ENCODE assay signal across 20 cellular contexts in the genomic region with DNA sequence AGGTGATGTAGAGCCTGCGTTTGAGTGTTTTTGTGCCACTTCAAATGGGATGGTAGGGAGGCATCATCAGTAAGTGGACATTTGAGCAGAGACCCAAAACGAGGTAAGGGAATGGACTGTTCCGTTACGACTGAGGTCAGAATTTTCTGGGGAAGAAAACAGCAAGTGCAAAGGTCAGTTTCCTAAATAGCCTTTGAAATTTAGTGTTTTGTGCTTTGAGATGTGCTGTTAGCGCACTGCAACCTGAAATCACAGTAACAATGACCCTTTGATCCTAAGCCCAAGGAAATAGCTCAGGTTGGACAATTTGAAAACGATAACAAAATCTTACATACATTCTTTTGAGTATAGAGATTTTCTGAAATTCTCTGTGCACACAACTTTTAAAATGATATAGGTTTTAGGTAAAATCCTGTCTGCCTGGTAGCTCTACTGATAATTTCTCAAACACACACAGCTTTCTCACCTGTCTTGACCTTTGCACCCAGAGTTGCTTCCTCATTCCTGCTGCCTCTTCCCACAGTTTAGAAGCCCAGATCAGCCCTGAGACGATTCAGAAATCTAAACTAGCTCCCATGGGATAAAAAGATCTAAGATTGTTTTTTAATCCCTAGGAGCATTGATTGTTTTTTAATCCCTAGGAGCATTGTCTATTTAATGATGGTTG. TPM values are rescaled to one million over a fixed set of nuclear protein-coding genes. Genes with fewer than 3 reads are reported as not detected.
DNase-seq lines count a peak whose midpoint lies in the region; ATAC-seq, FAIRE-seq and TF ChIP-seq lines count a peak whose summit lies in the region.
"Had no signal": no experiment of that assay in that cellular context is flagged by ENCODE, and none has a peak within 500 bp of the region (broad histone marks: within the 10 kb centered on the region; RNA-seq: fewer than 3 reads in every experiment).

No MANE protein-coding gene starts in this region.

- peaks cover 100% of the 10 kb centered on the region for H3K4me1 ChIP-seq in A549
- no peaks in the 10 kb centered on the region for H3K4me1 ChIP-seq in colonic mucosa
- H3K4me1 ChIP-seq in mesenchymal stem cell (ENCODE audit: control insufficient read depth, insufficient read depth, low read depth, low read length) = peaks cover 10% of the 10 kb centered on the region
- no peaks in the 10 kb centered on the region for H3K4me1 ChIP-seq in PC-9 (replicated peaks; ENCODE audit: insufficient read depth)

- H3K9ac ChIP-seq in colonic mucosa (ENCODE audit: low read depth in 2 of 2, low read length in 2 of 2) (no peak overlapping the region), mesenchymal stem cell (ENCODE audit: low read length) (no peak overlapping the region)

- CTCF ChIA-PET in A549 (lab: Yijun Ruan, JAX) (interaction anchor here (1.6 kb wide), 2 partner anchors 8 to 55 kb away, joined by 5 to 6 read pairs; no protein-coding TSS in a partner anchor), PC-9 (lab: Charles Lee) (no interaction called here)

- H3K27ac Mint-ChIP-seq in glutamatergic neuron (ENCODE audit: unreplicated experiment) = no peak overlapping the region
- H3K27ac Mint-ChIP-seq: CD4-positive, alpha-beta T cell had no signal

- H3K14ac ChIP-seq in mesenchymal stem cell (ENCODE audit: low read length in 2 of 2) = no peak overlapping the region

- H3K4ac ChIP-seq in mesenchymal stem cell (ENCODE audit: low read depth in 1 of 2, low read length in 2 of 2) = no peak overlapping the region

- DNase-seq in A549 (ENCODE audit: low read depth in 1 of 2, low spot score in 1 of 2) = no peak
- peak; percentile 46 for DNase-seq in HT-29 (ENCODE audit: low spot score)
- DNase-seq in colonic mucosa = peak; percentile 63
- no peak for DNase-seq in mesenchymal stem cell
- no peak for DNase-seq in hepatic stellate cell (ENCODE audit: low spot score)
- DNase-seq in glutamatergic neuron = no peak
- DNase-seq in NCI-H446 (lab: John Stamatoyannopoulos, UW) = no peak
- DNase-seq in PC-9 = no peak
- DNase-seq: CD4-positive, alpha-beta T cell; KG1; NCI-H1048; NCI-H146; NCI-H2029 treated with DMSO at 0.1 percent for 48 hours; NCI-H2171 treated with DMSO at 0.1 percent for 48 hours; NCI-H510A treated with DMSO at 0.1 percent for 48 hours had no signal

- TF ChIP-seq EP300 in A549 (IDR thresholded peaks at IDR 0.05) = no peak

- no peaks in the 10 kb centered on the region for H3F3A ChIP-seq in PC-9 (ENCODE audit: insufficient read depth, low read depth)

- WGBS in A549 (ENCODE audit: missing lambda C conversion rate) = 77% methylated on average over 7 of the region's 7 CpGs
- 98% methylated on average over 5 of the region's 7 CpGs for WGBS in mesenchymal stem cell

- H2AK5ac ChIP-seq in mesenchymal stem cell (ENCODE audit: low read length, severe bottlenecking) = peak overlapping the region; percentile 73

- no peak for TF ChIP-seq RAD21 in A549 (conservative IDR thresholded peaks at IDR 0.05 in 1 of 2, IDR thresholded peaks at IDR 0.05 in 1 of 2)

- peaks cover 7% of the 10 kb centered on the region for H3K36me3 Mint-ChIP-seq in glutamatergic neuron (ENCODE audit: unreplicated experiment)

- no peak overlapping the region for H2BK15ac ChIP-seq in mesenchymal stem cell (ENCODE audit: low read depth, poor library complexity, severe bottlenecking)

- H3K27me3 Mint-ChIP-seq in glutamatergic neuron (ENCODE audit: unreplicated experiment) = no peaks in the 10 kb centered on the region

- H4K20me1 ChIP-seq in PC-9 (ENCODE audit: insufficient read depth) = no peaks in the 10 kb centered on the region

- H3K36me3 ChIP-seq in colonic mucosa (no peaks in the 10 kb centered on the region), mesenchymal stem cell (ENCODE audit: control insufficient read depth in 1 of 2, insufficient read depth in 2 of 2, low read depth in 1 of 2, low read length in 2 of 2) (peaks cover 11 to 16% of the 10 kb centered on the region in 2 experiments), PC-9 (ENCODE audit: low read depth) (0 out of 2 replicates have a peak, but pooled peaks cover 7% of the 10 kb centered on the region)

- peak overlapping the region in 1 of 2 experiments; percentile 71 for H2BK12ac ChIP-seq in mesenchymal stem cell (ENCODE audit: low read length in 2 of 2)

- no peak overlapping the region for H2BK5ac ChIP-seq in mesenchymal stem cell (ENCODE audit: low read depth, low read length, poor library complexity, severe bottlenecking)

- no peak overlapping the region for H2BK120ac ChIP-seq in mesenchymal stem cell (ENCODE audit: low read depth, low read length)

- H3K79me2 ChIP-seq in PC-9 (ENCODE audit: low read depth) = peaks cover 4% of the 10 kb centered on the region; the same call in 1 of the 2 replicates

- no TSS peak for BruUV-seq in PC-9 (replicated peaks; lab: Mats Ljungman, UMichigan)

- H3K4me3 ChIP-seq in A549 (no peak overlapping the region), colonic mucosa (no peak overlapping the region), mesenchymal stem cell (ENCODE audit: insufficient read depth in 1 of 2, low read depth in 1 of 2, low read length in 2 of 2) (no peak overlapping the region), PC-9 (no peak overlapping the region)
- H3K4me3 ChIP-seq: SJSA1 had no signal

- no peak for TF ChIP-seq CTCF in A549 (IDR thresholded peaks at IDR 0.05)
- no peak for TF ChIP-seq CTCF in colonic mucosa (IDR thresholded peaks at IDR 0.05)
- no peak for TF ChIP-seq CTCF in glutamatergic neuron (IDR thresholded peaks at IDR 0.05; ENCODE audit: partially characterized antibody, unreplicated experiment)
- TF ChIP-seq CTCF in PC-9 (conservative IDR thresholded peaks at IDR 0.05) = no peak

- POLR2A ChIA-PET in A549 (lab: Yijun Ruan, JAX) = interaction anchor here (0.9 to 1.5 kb wide), 2 partner anchors 22 to 23 kb away, joined by 3 read pairs; partner anchors contain the start of gene DCBLD1
- POLR2A ChIA-PET in PC-9 (lab: Charles Lee; ENCODE audit: unreplicated experiment) = no interaction called here

- peaks cover 7% of the 10 kb centered on the region for H3K4me1 Mint-ChIP-seq in glutamatergic neuron (ENCODE audit: low read depth, unreplicated experiment)

- no peak for ATAC-seq in A549

- FAIRE-seq in A549 (lab: Jason Lieb, UNC) = no peak
- FAIRE-seq: A204.1, GM12892, GM18507, H1 had no signal

- H3K23ac ChIP-seq in mesenchymal stem cell (ENCODE audit: low read length in 2 of 2) = no peak overlapping the region

- no peak for TF ChIP-seq POLR2A in A549 (IDR thresholded peaks at IDR 0.05; ENCODE audit: low read length)

- no peak overlapping the region for H4K8ac ChIP-seq in mesenchymal stem cell (ENCODE audit: low read length)

- H3K27me3 ChIP-seq in colonic mucosa = no peaks in the 10 kb centered on the region
- no peaks in the 10 kb centered on the region for H3K27me3 ChIP-seq in mesenchymal stem cell (ENCODE audit: control insufficient read depth in 1 of 2, insufficient read depth in 1 of 2, low read length in 2 of 2)
- no peaks in the 10 kb centered on the region for H3K27me3 ChIP-seq in PC-9 (ENCODE audit: insufficient read depth, low read depth)
- H3K27me3 ChIP-seq: SJSA1 had no signal

- intact Hi-C loops in colonic mucosa (cut with DNase I) = no loop called here
- intact Hi-C loops in PC-9 (cut with micrococcal nuclease; ENCODE audit: unreplicated experiment) = no loop called here

- no peak overlapping the region for H3K18ac ChIP-seq in mesenchymal stem cell (ENCODE audit: low read depth in 1 of 2, low read length in 2 of 2)

- peaks cover 17% of the 10 kb centered on the region for H3K79me1 ChIP-seq in mesenchymal stem cell (replicated peaks; ENCODE audit: low read length, poor library complexity, severe bottlenecking)

- no peaks in the 10 kb centered on the region for H3K9me2 ChIP-seq in PC-9 (ENCODE audit: insufficient read depth)

- no peak overlapping the region for H2AFZ ChIP-seq in mesenchymal stem cell (ENCODE audit: low read depth, low read length)
- no peak overlapping the region for H2AFZ ChIP-seq in PC-9

- peak overlapping the region; percentile 49 for H3K4me2 ChIP-seq in A549
- no peak overlapping the region for H3K4me2 ChIP-seq in mesenchymal stem cell (ENCODE audit: low read length, poor library complexity, severe bottlenecking)
- no peak overlapping the region for H3K4me2 ChIP-seq in PC-9

- no peak overlapping the region for H3K4me3 Mint-ChIP-seq in glutamatergic neuron (ENCODE audit: unreplicated experiment)
- H3K4me3 Mint-ChIP-seq: CD4-positive, alpha-beta T cell had no signal

- H3K9me3 ChIP-seq in A549 = no peaks in the 10 kb centered on the region
- no peaks in the 10 kb centered on the region for H3K9me3 ChIP-seq in colonic mucosa
- H3K9me3 ChIP-seq in mesenchymal stem cell (ENCODE audit: control insufficient read depth, low read length) = no peaks in the 10 kb centered on the region
- H3K9me3 ChIP-seq in PC-9 (ENCODE audit: insufficient read depth, low read depth) = no peaks in the 10 kb centered on the region
- H3K9me3 ChIP-seq: SJSA1 had no signal

- H4K91ac ChIP-seq in mesenchymal stem cell (ENCODE audit: low read length) = no peak overlapping the region

- no peaks in the 10 kb centered on the region for H3K9me3 Mint-ChIP-seq in glutamatergic neuron (ENCODE audit: unreplicated experiment)
- H3K9me3 Mint-ChIP-seq: CD4-positive, alpha-beta T cell had no signal

- H3K27ac ChIP-seq in A549 = peak overlapping the region; percentile 68 to 87
- H3K27ac ChIP-seq in colonic mucosa = no peak overlapping the region
- no peak overlapping the region for H3K27ac ChIP-seq in mesenchymal stem cell (ENCODE audit: low read length, poor library complexity, severe bottlenecking)
- H3K27ac ChIP-seq in PC-9 = no peak overlapping the region
- H3K27ac ChIP-seq: SJSA1 had no signal

TF ChIP-seq in A549, 52 proteins besides CTCF, POLR2A, EP300 and RAD21:
- TF ChIP-seq, protein P1, sequence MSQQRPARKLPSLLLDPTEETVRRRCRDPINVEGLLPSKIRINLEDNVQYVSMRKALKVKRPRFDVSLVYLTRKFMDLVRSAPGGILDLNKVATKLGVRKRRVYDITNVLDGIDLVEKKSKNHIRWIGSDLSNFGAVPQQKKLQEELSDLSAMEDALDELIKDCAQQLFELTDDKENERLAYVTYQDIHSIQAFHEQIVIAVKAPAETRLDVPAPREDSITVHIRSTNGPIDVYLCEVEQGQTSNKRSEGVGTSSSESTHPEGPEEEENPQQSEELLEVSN (IDR thresholded peaks at IDR 0.05; ENCODE audit: borderline replicate concordance, low read depth) = no peak
- TF ChIP-seq RNF2 (IDR thresholded peaks at IDR 0.05; ENCODE audit: borderline replicate concordance, low read depth) = no peak
TF ChIP-seq in A549: peak in this region for 0.

RNA-seq across cellular contexts. Expression of gene DCBLD1, which starts 22.1 kb away (rescaled TPM):
- polyA plus RNA-seq in A549 (2011; rRNA removed) = 39.3 and 49.1 TPM in 2 replicates
- polyA plus RNA-seq in A549 (2012; cell fraction: cytosol; rRNA removed) = 14.1 and 18.1 TPM in 2 replicates
- 37.0 and 37.9 TPM in 2 replicates for polyA plus RNA-seq in A549 (2012; cell fraction: nucleus; rRNA removed)
- polyA plus RNA-seq in A549 (2017; fragmentation: RNase III; extraction: RNeasy Plus Mini Kit Qiagen cat#74134 plus additional on column Dnase treatment) = 48.0 to 60.4 TPM (median 58.4 TPM) in 3 replicates
- polyA minus RNA-seq in A549 (2011; rRNA and poly(A)+ RNA removed) = 31.1 and 35.7 TPM in 2 replicates
- 18.8 and 24.4 TPM in 2 replicates for total RNA-seq in HT-29 (2014; rRNA removed; shearing (Covaris generic))
- total RNA-seq in colonic mucosa = 10 to 100 TPM; 16.3 to 17.2 TPM
- polyA plus RNA-seq in mesenchymal stem cell (2013, experiment 1 of 2) = 58.0 TPM
- 59.6 TPM for polyA plus RNA-seq in mesenchymal stem cell (2013, experiment 2 of 2)
- 25.1 TPM for total RNA-seq in glutamatergic neuron (ENCODE audit: unreplicated experiment)
- total RNA-seq in PC-9 (2021) = 5.7 and 6.1 TPM in 2 replicates

Comparison
In these comparisons a context has a peak if more than half of its experiments do, and no peak if none do; other contexts are left out.
1. DNase-seq: peak in HT-29 (single experiment) and colonic mucosa (single experiment); none in A549 (0 of 2), mesenchymal stem cell (single experiment), hepatic stellate cell (single experiment), glutamatergic neuron (single experiment), NCI-H446 (0 of 2) and PC-9 (0 of 2).
2. H3K27ac ChIP-seq: peak in A549 (2 of 2); none in colonic mucosa (single experiment), mesenchymal stem cell (single experiment) and PC-9 (single experiment).